Comparison of ENCODE assay signal across 20 cellular contexts in the genomic region with DNA sequence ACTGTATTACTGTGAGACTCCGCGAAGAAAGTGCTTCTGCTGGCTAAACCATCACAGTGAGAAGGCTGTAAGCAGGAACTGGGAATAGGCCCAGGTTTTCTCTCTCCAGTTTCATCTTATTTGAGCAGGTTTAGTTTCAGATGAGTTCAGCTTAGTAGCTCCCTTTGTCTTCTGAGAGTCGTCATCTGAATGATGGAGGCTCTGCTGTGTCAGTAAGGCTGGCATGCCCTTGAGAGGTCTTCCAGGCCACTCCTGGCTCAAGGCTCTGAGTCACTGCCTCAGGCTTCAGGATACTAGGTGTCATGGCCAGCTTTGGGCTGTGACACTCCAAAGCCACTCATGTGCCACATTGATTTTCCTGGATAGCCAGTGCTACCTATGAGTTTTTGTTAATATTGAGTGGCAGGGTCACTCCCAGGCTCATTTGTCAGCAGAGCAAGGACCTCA.
A peak's percentile ranks its signal among the peaks of the same experiment; 100 is the strongest.
DNase-seq lines count a peak whose midpoint lies in the region; ATAC-seq and TF ChIP-seq lines count a peak whose summit lies in the region.
"Had no signal": no experiment of that assay in that cellular context is flagged by ENCODE, and none has a peak within 500 bp of the region (broad histone marks: within the 10 kb centered on the region; RNA-seq: fewer than 3 reads in every experiment).

No MANE protein-coding gene starts in this region.

- no peak for ATAC-seq in HG03565 (IDR thresholded peaks at IDR 0.05; ENCODE audit: unreplicated experiment)
- ATAC-seq in GM21619 (IDR thresholded peaks at IDR 0.05; ENCODE audit: unreplicated experiment) = no peak

- peak overlapping the region; percentile 63; the same call in 1 of the 2 replicates for H3K4me3 ChIP-seq in SK-N-MC
- no peak overlapping the region for H3K4me3 ChIP-seq in fibroblast of mammary gland (ENCODE audit: control insufficient read depth, low read depth, low read length)
- no peak overlapping the region for H3K4me3 ChIP-seq in spleen
- H3K4me3 ChIP-seq: PC-9 had no signal

- no peak overlapping the region for H3K4me3 Mint-ChIP-seq in progenitor cell of endocrine pancreas (ENCODE audit: low read depth)
- H3K4me3 Mint-ChIP-seq: activated CD4-positive, alpha-beta memory T cell treated with anti-CD3 and anti-CD28 coated beads for 36 hours; activated naive CD8-positive, alpha-beta T cell treated with anti-CD3 and anti-CD28 coated beads for 36 hours; activated T-cell treated with anti-CD3 and anti-CD28 coated beads, Interleukin-2, amount 50 U/mL, for 72 hours; neural crest cell had no signal

- H3K36me3 Mint-ChIP-seq in progenitor cell of endocrine pancreas (ENCODE audit: insufficient read depth) = peaks cover 32% of the 10 kb centered on the region

- H3K27ac Mint-ChIP-seq in progenitor cell of endocrine pancreas = peak overlapping the region; percentile 22
- H3K27ac Mint-ChIP-seq: activated CD4-positive, alpha-beta memory T cell treated with anti-CD3 and anti-CD28 coated beads for 36 hours; activated T-cell treated with anti-CD3 and anti-CD28 coated beads, Interleukin-2, amount 50 U/mL, for 72 hours had no signal

- H3K36me3 ChIP-seq in SK-N-MC (ENCODE audit: insufficient read depth, low read length) (peaks cover 65% of the 10 kb centered on the region), spleen (peaks cover 0 to 100% (median 61%) of the 10 kb centered on the region in 6 donors)

- H3K9me3 ChIP-seq in SK-N-MC (ENCODE audit: low read depth, low read length) (no peaks in the 10 kb centered on the region), spleen (no peaks in the 10 kb centered on the region)

- TF ChIP-seq CTCF in fibroblast of mammary gland (conservative IDR thresholded peaks at IDR 0.05; ENCODE audit: control insufficient read depth, insufficient read depth, low read depth, low read length) = no peak
- no peak for TF ChIP-seq CTCF in progenitor cell of endocrine pancreas (IDR thresholded peaks at IDR 0.05; ENCODE audit: unreplicated experiment)
- TF ChIP-seq CTCF in spleen (IDR thresholded peaks at IDR 0.05 in 8 of 11, conservative IDR thresholded peaks at IDR 0.05 in 3 of 11) = no peak

- 88 to 97% (median 91%) methylated on average over 3 of the region's 3 CpGs for WGBS in spleen, 5 donors

- no peaks in the 10 kb centered on the region for H3K27me3 Mint-ChIP-seq in progenitor cell of endocrine pancreas
- H3K27me3 Mint-ChIP-seq: activated CD4-positive, alpha-beta memory T cell treated with anti-CD3 and anti-CD28 coated beads for 36 hours; activated naive CD8-positive, alpha-beta T cell treated with anti-CD3 and anti-CD28 coated beads for 36 hours had no signal

- TF ChIP-seq POLR2A in spleen (IDR thresholded peaks at IDR 0.05) = no peak

- DNase-seq in DMS79 treated with DMSO at 0.1 percent for 48 hours (lab: John Stamatoyannopoulos, UW) (peak; percentile 86), SK-N-MC (ENCODE audit: low read depth, low spot score) (no peak), fibroblast of mammary gland (ENCODE audit: low read depth) (peak; percentile 43), progenitor cell of endocrine pancreas (ENCODE audit: low spot score, unreplicated experiment) (no peak), spleen (no peak), NCI-H2029 treated with DMSO at 0.1 percent for 48 hours (lab: John Stamatoyannopoulos, UW) (no peak)
- DNase-seq: activated CD4-positive, alpha-beta memory T cell treated with anti-CD3 and anti-CD28 coated beads for 36 hours; activated naive CD8-positive, alpha-beta T cell treated with anti-CD3 and anti-CD28 coated beads for 36 hours; activated T-cell treated with anti-CD3 and anti-CD28 coated beads, Interleukin-2, amount 50 U/mL, for 72 hours; Calu3; foreskin melanocyte; GF-D8; H7; NCI-H187 treated with DMSO at 0.1 percent for 48 hours; NCI-H524 treated with DMSO at 0.1 percent for 48 hours; PC-9; retina had no signal

- H3K4me1 Mint-ChIP-seq in progenitor cell of endocrine pancreas (ENCODE audit: low read depth) = peaks cover 1% of the 10 kb centered on the region
- H3K4me1 Mint-ChIP-seq: neural crest cell had no signal

- H3K9ac ChIP-seq in SK-N-MC (ENCODE audit: insufficient read length) = no peak overlapping the region

- H3K4me1 ChIP-seq in spleen = peaks cover 0 to 12% (median 0%) of the 10 kb centered on the region in 6 donors

- intact Hi-C loops in spleen (cut with DNase I; ENCODE audit: low total_unique reads) = no loop called here

- no peaks in the 10 kb centered on the region for H3K27me3 ChIP-seq in spleen (replicated peaks in 1 of 7)

- peak overlapping the region; percentile 90 for H3K27ac ChIP-seq in SK-N-MC
- H3K27ac ChIP-seq in spleen = peak overlapping the region in 3 of 8 donors; percentile 9 to 35 (median 9)
- H3K27ac ChIP-seq: PC-9 had no signal

- H3K9me3 Mint-ChIP-seq in progenitor cell of endocrine pancreas (ENCODE audit: low read depth) = no peaks in the 10 kb centered on the region
- H3K9me3 Mint-ChIP-seq: activated CD4-positive, alpha-beta memory T cell treated with anti-CD3 and anti-CD28 coated beads for 36 hours; activated naive CD8-positive, alpha-beta T cell treated with anti-CD3 and anti-CD28 coated beads for 36 hours; activated T-cell treated with anti-CD3 and anti-CD28 coated beads, Interleukin-2, amount 50 U/mL, for 72 hours; neural crest cell had no signal

Comparison
In these comparisons a context has a peak if more than half of its experiments do, and no peak if none do; other contexts are left out.
1. DNase-seq: peak in DMS79 treated with DMSO at 0.1 percent for 48 hours (single experiment) and fibroblast of mammary gland (single experiment); none in SK-N-MC (single experiment), progenitor cell of endocrine pancreas (single experiment), spleen (single experiment) and NCI-H2029 treated with DMSO at 0.1 percent for 48 hours (single experiment).